ENCODE assay signal across 8 cellular contexts in the genomic region with DNA sequence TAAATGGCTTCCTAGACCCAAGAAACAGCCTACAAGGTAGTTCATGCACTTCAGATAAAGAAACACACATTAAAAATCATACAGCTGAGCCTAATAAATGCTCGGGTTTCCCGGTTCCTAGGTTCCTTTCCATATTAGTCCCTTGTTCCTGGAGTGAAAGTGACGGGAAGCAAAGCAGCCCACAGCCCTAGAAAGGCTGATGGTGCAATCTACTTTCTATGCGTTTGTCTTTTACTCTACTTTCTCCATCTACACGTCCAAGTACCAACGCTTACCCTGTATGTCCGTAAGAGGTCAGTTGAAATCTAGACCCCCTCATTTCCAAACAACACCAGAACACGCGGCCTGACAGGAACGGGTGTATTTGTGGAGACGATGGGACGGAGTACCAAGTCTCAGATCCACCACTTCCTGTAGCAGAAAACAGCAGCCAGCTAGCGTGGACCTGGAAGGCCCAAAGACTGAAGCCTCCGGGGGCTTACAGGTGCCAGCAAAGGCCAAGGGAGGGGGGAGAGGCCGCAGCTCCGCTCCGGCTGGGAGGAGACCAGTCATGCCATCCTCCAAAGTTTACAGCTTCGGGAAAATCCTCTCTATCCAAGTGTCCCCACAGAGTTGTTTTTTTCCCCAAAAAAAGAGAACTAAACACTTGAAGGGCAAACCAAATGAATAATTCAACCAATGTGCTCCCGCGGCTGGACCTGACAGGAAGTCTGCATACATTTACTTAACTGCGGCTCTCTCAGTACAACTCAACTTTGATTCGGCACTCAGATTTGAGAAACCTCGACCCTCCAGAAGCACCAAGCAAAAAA. TPM values are rescaled to one million over a fixed set of nuclear protein-coding genes. Genes with fewer than 3 reads are reported as not detected.
A peak's percentile ranks its signal among the peaks of the same experiment; 100 is the strongest.
DNase-seq lines count a peak whose midpoint lies in the region; ATAC-seq, FAIRE-seq and TF ChIP-seq lines count a peak whose summit lies in the region.

No MANE protein-coding gene starts in this region.

- peak overlapping the region; percentile 68 for H3K4me2 ChIP-seq in osteoblast (ENCODE audit: insufficient read depth, low read length)

- H3K27ac Mint-ChIP-seq in activated naive CD8-positive, alpha-beta T cell treated with anti-CD3 and anti-CD28 coated beads, Interleukin-2, amount 50 U/mL, for 24 hours, result peak overlapping the region; percentile 84

- peaks cover 50% of the 10 kb centered on the region for H3K4me1 ChIP-seq in osteoblast (ENCODE audit: insufficient read depth, low read length)

- peaks cover 97% of the 10 kb centered on the region for H3K79me2 ChIP-seq in osteoblast (ENCODE audit: insufficient read depth, low read length)

- no peaks in the 10 kb centered on the region for H3K36me3 ChIP-seq in osteoblast (ENCODE audit: insufficient read depth, low read length)

- H4K20me1 ChIP-seq in osteoblast (ENCODE audit: insufficient read depth, low read length), result peaks cover 50% of the 10 kb centered on the region

- H3K27ac ChIP-seq in osteoblast (ENCODE audit: low read depth, low read length), result peak overlapping the region; percentile 44

- no peak for TF ChIP-seq CTCF in osteoblast (IDR thresholded peaks at IDR 0.05; ENCODE audit: extremely low read depth, low read depth, low read length)

- peak overlapping the region; percentile 38 for H2AFZ ChIP-seq in osteoblast (ENCODE audit: low read length)

- peak; percentile 54 for ATAC-seq in GM18909 (IDR thresholded peaks at IDR 0.05; ENCODE audit: poor library complexity, unreplicated experiment)
- ATAC-seq in HG03025 (IDR thresholded peaks at IDR 0.05; ENCODE audit: low FRiP score, unreplicated experiment), result peak; percentile 41
- peak; percentile 48 for ATAC-seq in activated naive CD8-positive, alpha-beta T cell treated with anti-CD3 and anti-CD28 coated beads, Interleukin-2, amount 50 U/mL, for 24 hours

- no peak for DNase-seq in activated naive CD8-positive, alpha-beta T cell treated with anti-CD3 and anti-CD28 coated beads, Interleukin-2, amount 50 U/mL, for 24 hours
- DNase-seq in osteoblast (ENCODE audit: insufficient read length, low spot score, missing footprints) (peak; percentile 77), DMS153 treated with DMSO at 0.1 percent for 48 hours (lab: John Stamatoyannopoulos, UW; ENCODE audit: unreplicated experiment) (no peak), HTR-8/SVneo (ENCODE audit: insufficient read length, low spot score) (no peak), NCI-H226 (no peak), NCI-H1048 (lab: John Stamatoyannopoulos, UW) (no peak)

- H3K4me3 Mint-ChIP-seq in activated naive CD8-positive, alpha-beta T cell treated with anti-CD3 and anti-CD28 coated beads, Interleukin-2, amount 50 U/mL, for 24 hours, result peak overlapping the region; percentile 64

- H3K4me1 Mint-ChIP-seq in activated naive CD8-positive, alpha-beta T cell treated with anti-CD3 and anti-CD28 coated beads, Interleukin-2, amount 50 U/mL, for 24 hours, result peaks cover 92% of the 10 kb centered on the region

- H3K36me3 Mint-ChIP-seq in activated naive CD8-positive, alpha-beta T cell treated with anti-CD3 and anti-CD28 coated beads, Interleukin-2, amount 50 U/mL, for 24 hours (ENCODE audit: low read depth), result peaks cover 15% of the 10 kb centered on the region

- H3K4me3 ChIP-seq in osteoblast (ENCODE audit: insufficient read depth, low read length), result peak overlapping the region; percentile 46

- no peaks in the 10 kb centered on the region for H3K9me3 Mint-ChIP-seq in activated naive CD8-positive, alpha-beta T cell treated with anti-CD3 and anti-CD28 coated beads, Interleukin-2, amount 50 U/mL, for 24 hours

- H3K27me3 ChIP-seq in osteoblast (ENCODE audit: insufficient read depth, low read length), result no peaks in the 10 kb centered on the region

- H3K9me3 ChIP-seq in osteoblast (ENCODE audit: low read depth, low read length), result no peaks in the 10 kb centered on the region

- H3K27me3 Mint-ChIP-seq in activated naive CD8-positive, alpha-beta T cell treated with anti-CD3 and anti-CD28 coated beads, Interleukin-2, amount 50 U/mL, for 24 hours, result no peaks in the 10 kb centered on the region

- FAIRE-seq in HTR-8/SVneo (lab: Jason Lieb, UNC), result no peak

RNA-seq across cellular contexts. Expression of gene STK24, which starts 34.1 kb away (rescaled TPM):
- total RNA-seq in osteoblast, result 82.2 and 83.4 TPM in 2 replicates
